ENCODE assay signal across 8 cellular contexts in genomic region chr20:34311118-34312023, GRCh38. TPM values are rescaled to one million over a fixed set of nuclear protein-coding genes. Genes with fewer than 3 reads are reported as not detected.
DNase-seq lines count a peak whose midpoint lies in the region; ATAC-seq, FAIRE-seq and TF ChIP-seq lines count a peak whose summit lies in the region.

No MANE protein-coding gene starts in this region.

- peaks cover 9% of the 10 kb centered on the region for H3K4me1 Mint-ChIP-seq in memory B cell

- peak overlapping the region; percentile 6 for H3K4me3 Mint-ChIP-seq in memory B cell

- POLR2A ChIA-PET in A549 (lab: Yijun Ruan, JAX) (interaction anchor here (0.9 to 2.6 kb wide), 3 partner anchors 8 to 205 kb away, joined by 4 to 10 read pairs (median 10); partner anchors contain the start of genes AHCY, DYNLRB1 and ITCH), HCT116 (lab: Charles Lee) (interaction anchor here (0.8 to 2.1 kb wide), 2 partner anchors 9 to 13 kb away, joined by 3 to 8 read pairs; partner anchors contain the start of gene AHCY)

- intact Hi-C loops in HCT116 (cut with micrococcal nuclease): loop anchor here (1.0 to 5.0 kb wide), 4 partner anchors 51 to 396 kb away; partner anchors contain the start of gene ITCH

- H3K9me2 ChIP-seq in HCT116 (ENCODE audit: insufficient read depth): no peaks in the 10 kb centered on the region

- H3K4me3 ChIP-seq in A549 (peak overlapping the region; percentile 31; the same call in 2 of the 3 replicates), HCT116 (replicated peaks in 1 of 2; ENCODE audit: low read depth in 1 of 2, low read length in 2 of 2) (no peak overlapping the region)

- peak; percentile 52 to 72 for ATAC-seq in A549
- no peak for ATAC-seq in HCT116
- ATAC-seq in memory B cell (ENCODE audit: low read depth): no peak
- ATAC-seq in GM18867 (IDR thresholded peaks at IDR 0.05; ENCODE audit: unreplicated experiment): no peak

- FAIRE-seq in A549 (lab: Jason Lieb, UNC): no peak

- peaks cover 2% of the 10 kb centered on the region for H3K27me3 Mint-ChIP-seq in memory B cell

- TF ChIP-seq CTCF in A549 (IDR thresholded peaks at IDR 0.05) (peak; percentile 31; the same call in 2 of the 3 replicates), HCT116 (IDR thresholded peaks at IDR 0.05 in 2 of 3, conservative IDR thresholded peaks at IDR 0.05 in 1 of 3; ENCODE audit: borderline replicate concordance in 1 of 3, insufficient read depth in 1 of 3, low read depth in 2 of 3, low read length in 2 of 3) (no peak)

- H4K20me1 ChIP-seq in HCT116 (ENCODE audit: insufficient read depth): no peaks in the 10 kb centered on the region

- TF ChIP-seq POLR2A in A549 (IDR thresholded peaks at IDR 0.05; ENCODE audit: low read length): no peak
- no peak for TF ChIP-seq POLR2A in HCT116 (IDR thresholded peaks at IDR 0.05; ENCODE audit: borderline replicate concordance, extremely low read depth, insufficient read depth, insufficient read length)

- no peak overlapping the region for H3K27ac Mint-ChIP-seq in memory B cell

- no peaks in the 10 kb centered on the region for H3K36me3 Mint-ChIP-seq in memory B cell

- DNase-seq in A549 (ENCODE audit: low read depth in 1 of 2, low spot score in 1 of 2) (peak in 1 of 2 experiments; percentile 78), HCT116 (ENCODE audit: low read depth, low spot score) (no peak), cerebellar cortex (ENCODE audit: low spot score) (peak; percentile 27), memory B cell (ENCODE audit: low spot score in 2 of 2) (peak in 1 of 2 donors; percentile 16), EL (no peak), 8988T (no peak)
- DNase-seq in activated naive CD4-positive, alpha-beta T cell treated with Interleukin-2 at 50 U/mL for 16 hours: no peak

- peak overlapping the region; percentile 54 to 80 for H3K27ac ChIP-seq in A549
- H3K27ac ChIP-seq in HCT116 (ENCODE audit: low read depth, low read length): no peak overlapping the region

- WGBS in A549 (ENCODE audit: missing lambda C conversion rate): 20% methylated on average over 36 of the region's 45 CpGs

- no peaks in the 10 kb centered on the region for H3K9me3 ChIP-seq in A549
- no peaks in the 10 kb centered on the region for H3K9me3 ChIP-seq in HCT116 (ENCODE audit: control insufficient read depth in 1 of 2, insufficient read depth in 1 of 2, low read depth in 1 of 2, low read length in 2 of 2)

- no peaks in the 10 kb centered on the region for H3K9me3 Mint-ChIP-seq in memory B cell

- CTCF ChIA-PET in A549 (lab: Yijun Ruan, JAX): interaction anchor here (0.9 to 7.1 kb wide), 65 partner anchors 9 to 458 kb away, joined by 3 to 106 read pairs (median 11); partner anchors contain the start of genes AHCY, DYNLRB1 and ITCH
- CTCF ChIA-PET in HCT116 (lab: Charles Lee): interaction anchor here (1.3 to 4.1 kb wide), 11 partner anchors 46 to 458 kb away, joined by 3 to 127 read pairs (median 10); partner anchors contain the start of genes DYNLRB1 and ITCH

- H2AFZ ChIP-seq in HCT116 (ENCODE audit: low read depth, low read length, poor library complexity, severe bottlenecking): no peak overlapping the region

- no TSS peak for BruUV-seq in HCT116 (replicated peaks; lab: Mats Ljungman, UMichigan)

- peak overlapping the region; percentile 84 for H3K4me2 ChIP-seq in A549
- H3K4me2 ChIP-seq in HCT116 (ENCODE audit: low read length): peak overlapping the region; percentile 47

- RAD21 ChIA-PET in HCT116 (lab: Charles Lee; ENCODE audit: low non-redundant PET in 1 of 2, low total read pairs in 2 of 2, uncharacterized antibody in 2 of 2, unreplicated experiment in 2 of 2): interaction anchor here (1.3 to 3.3 kb wide), 6 partner anchors 121 to 398 kb away, joined by 3 to 25 read pairs (median 12); partner anchors contain the start of gene DYNLRB1 (in 1 of the 2)

- peaks cover 39% of the 10 kb centered on the region for H3K4me1 ChIP-seq in A549
- peaks cover 35 to 62% of the 10 kb centered on the region in 2 experiments for H3K4me1 ChIP-seq in HCT116 (ENCODE audit: control insufficient read depth in 1 of 2, insufficient read depth in 2 of 2, low read length in 2 of 2)

- H3K36me3 ChIP-seq in HCT116 (ENCODE audit: control insufficient read depth in 1 of 2, insufficient read depth in 2 of 2, low read length in 2 of 2): no peaks in the 10 kb centered on the region

- H3K79me2 ChIP-seq in HCT116 (ENCODE audit: insufficient read depth, low read length): no peaks in the 10 kb centered on the region

- TF ChIP-seq EP300 in A549 (IDR thresholded peaks at IDR 0.05): no peak

- no peak overlapping the region for H3K9ac ChIP-seq in HCT116 (ENCODE audit: low read length)

- H3K27me3 ChIP-seq in HCT116 (ENCODE audit: insufficient read depth, low read length): no peaks in the 10 kb centered on the region

- TF ChIP-seq RAD21 in A549 (conservative IDR thresholded peaks at IDR 0.05 in 1 of 2, IDR thresholded peaks at IDR 0.05 in 1 of 2): peak in 1 of 2 experiments; percentile 25; a peak in 3 of 5 replicates
- TF ChIP-seq RAD21 in HCT116 (IDR thresholded peaks at IDR 0.05; ENCODE audit: low read depth): no peak

TF ChIP-seq in A549, 52 proteins besides CTCF, POLR2A, EP300 and RAD21:
- no peak for TF ChIP-seq JUN (IDR thresholded peaks at IDR 0.05)
- TF ChIP-seq ATOH8 (CRISPR knock-in tag; IDR thresholded peaks at IDR 0.05; ENCODE audit: low read depth): no peak
- no peak for TF ChIP-seq MAX (IDR thresholded peaks at IDR 0.05)
- TF ChIP-seq PHF8 (IDR thresholded peaks at IDR 0.05; ENCODE audit: borderline replicate concordance, low read depth): no peak
- no peak for TF ChIP-seq CBX8 (IDR thresholded peaks at IDR 0.05)
- no peak for TF ChIP-seq JUNB (IDR thresholded peaks at IDR 0.05)
- TF ChIP-seq ZFP36 (IDR thresholded peaks at IDR 0.05; ENCODE audit: borderline replicate concordance, partially characterized antibody): no peak
- TF ChIP-seq FOSL2 (IDR thresholded peaks at IDR 0.05): no peak
- no peak for TF ChIP-seq FOSL2 (CRISPR knock-in tag; IDR thresholded peaks at IDR 0.05)

TF ChIP-seq in HCT116, 20 proteins besides CTCF, POLR2A, EP300 and RAD21:
- peak; percentile 54; the same call in 1 of the 2 replicates for TF ChIP-seq EGR1 (IDR thresholded peaks at IDR 0.05; ENCODE audit: low read depth)
- no peak for TF ChIP-seq ZBTB33 (IDR thresholded peaks at IDR 0.05; ENCODE audit: extremely low read depth, insufficient replicate concordance, low read length)
TF ChIP-seq in HCT116: peak in this region for 1.

RNA-seq across cellular contexts. Expression of gene AHCY, which starts 8.2 kb away (rescaled TPM):
- polyA plus RNA-seq in A549 (2011; rRNA removed) (274 and 278 TPM in 2 replicates), A549 (2017; fragmentation: RNase III; extraction: RNeasy Plus Mini Kit Qiagen cat#74134 plus additional on column Dnase treatment) (282 to 314 TPM (median 290 TPM) in 3 replicates)
- 368 and 436 TPM in 2 replicates for polyA plus RNA-seq in A549 (2012; cell fraction: cytosol; rRNA removed)
- 473 and 534 TPM in 2 replicates for polyA plus RNA-seq in A549 (2012; cell fraction: nucleus; rRNA removed)
- polyA minus RNA-seq in A549 (2011; rRNA and poly(A)+ RNA removed): 585 and 594 TPM in 2 replicates
- 350 TPM for total RNA-seq in HCT116 (2021; ENCODE audit: unreplicated experiment)
- 386 and 409 TPM in 2 replicates for polyA plus RNA-seq in HCT116 (2012)

RNA-seq across cellular contexts. Expression of gene ITCH, which starts 51.7 kb away (rescaled TPM):
- polyA plus RNA-seq in A549 (2011; rRNA removed): 23.9 and 27.5 TPM in 2 replicates
- 3.2 and 4.1 TPM in 2 replicates for polyA plus RNA-seq in A549 (2012; cell fraction: cytosol; rRNA removed)
- polyA plus RNA-seq in A549 (2012; cell fraction: nucleus; rRNA removed): 2.3 and 4.6 TPM in 2 replicates
- polyA plus RNA-seq in A549 (2017; fragmentation: RNase III; extraction: RNeasy Plus Mini Kit Qiagen cat#74134 plus additional on column Dnase treatment): 24.4 to 25.0 TPM (median 24.4 TPM) in 3 replicates
- 23.8 and 38.5 TPM in 2 replicates for polyA minus RNA-seq in A549 (2011; rRNA and poly(A)+ RNA removed)
- 78.8 TPM for total RNA-seq in HCT116 (2021; ENCODE audit: unreplicated experiment)
- polyA plus RNA-seq in HCT116 (2012): 28.1 and 32.9 TPM in 2 replicates

Comparison
In these comparisons a context has a peak if more than half of its experiments do, and no peak if none do; other contexts are left out.
1. ATAC-seq: peak in A549 (2 of 2); none in HCT116 (single experiment), memory B cell (single experiment) and GM18867 (single experiment).
2. Of the 6 proteins assayed by ChIP-seq in both A549 and HCT116: peak only in A549: CTCF; only in HCT116: none; in both: none; in neither: 4; mixed calls (peak in some experiments, not most) for 1.